8 cellular contexts compared by ENCODE assay signal in genomic region chr11:3947084-3947483, GRCh38.
DNase-seq lines count a peak whose midpoint lies in the region; ATAC-seq and TF ChIP-seq lines count a peak whose summit lies in the region.

No MANE protein-coding gene starts in this region.

- H3K4me3 ChIP-seq in duodenal mucosa (ENCODE audit: low read depth in 1 of 2, low read length in 2 of 2) (no peak overlapping the region), endodermal cell (ENCODE audit: low read length) (no peak overlapping the region)

- TF ChIP-seq CTCF in endodermal cell (conservative IDR thresholded peaks at IDR 0.05), result no peak

- H3K36me3 ChIP-seq in duodenal mucosa (ENCODE audit: control insufficient read depth in 1 of 2, insufficient read depth in 2 of 2, low read length in 2 of 2) (no peaks in the 10 kb centered on the region), endodermal cell (ENCODE audit: control insufficient read depth, insufficient read depth, low read length) (no peaks in the 10 kb centered on the region)

- H3K27me3 ChIP-seq in duodenal mucosa (ENCODE audit: control insufficient read depth in 1 of 2, insufficient read depth in 2 of 2, low read length in 2 of 2), result no peaks in the 10 kb centered on the region
- no peaks in the 10 kb centered on the region for H3K27me3 ChIP-seq in endodermal cell (ENCODE audit: control insufficient read depth, insufficient read depth, low read length, poor library complexity, severe bottlenecking)

- DNase-seq in NK-92 treated with Interleukin-12 subunit alpha and Interleukin-12 subunit beta, amount 100 ng/mL, for 24 hours (lab: John Stamatoyannopoulos, UW), result peak; percentile 51
- DNase-seq in NK-92 (lab: John Stamatoyannopoulos, UW; ENCODE audit: unreplicated experiment), result no peak
- peak; percentile 14 to 81 (median 53) for DNase-seq in T-cell
- DNase-seq in pulmonary artery endothelial cell (ENCODE audit: low read depth, low spot score), result peak; percentile 48
- no peak for DNase-seq in DMS53 treated with DMSO at 0.1 percent for 48 hours (lab: John Stamatoyannopoulos, UW; ENCODE audit: unreplicated experiment)
- no peak for DNase-seq in endodermal cell

- H3K4me3 Mint-ChIP-seq in T-cell (peak overlapping the region; percentile 71 to 74 (median 73)), endodermal cell (no peak overlapping the region)

- no peaks in the 10 kb centered on the region for H3K27me3 Mint-ChIP-seq in T-cell
- no peaks in the 10 kb centered on the region for H3K27me3 Mint-ChIP-seq in endodermal cell (ENCODE audit: insufficient read depth)

- peaks cover 94 to 97% (median 96%) of the 10 kb centered on the region in 3 donors for H3K4me1 Mint-ChIP-seq in T-cell
- peaks cover 19% of the 10 kb centered on the region for H3K4me1 Mint-ChIP-seq in endodermal cell

- H3K27ac ChIP-seq in duodenal mucosa (ENCODE audit: low read depth, low read length) (peak overlapping the region; percentile 7), endodermal cell (ENCODE audit: low read depth, low read length) (no peak overlapping the region)

- H3K36me3 Mint-ChIP-seq in T-cell, result peaks cover 41% of the 10 kb centered on the region
- no peaks in the 10 kb centered on the region for H3K36me3 Mint-ChIP-seq in endodermal cell (ENCODE audit: low read depth)

- CTCF ChIA-PET in T-cell (lab: Charles Lee), result interaction anchor here in 1 of 2 donors (0.7 to 2.0 kb wide), 3 partner anchors 76 to 126 kb away, joined by 3 to 8 read pairs (median 3); partner anchors contain the start of gene RHOG

- H3K4me1 ChIP-seq in duodenal mucosa (ENCODE audit: control insufficient read depth in 1 of 2, insufficient read depth in 2 of 2, low read length in 2 of 2) (peaks cover 32 to 38% of the 10 kb centered on the region in 2 donors), endodermal cell (ENCODE audit: control insufficient read depth, insufficient read depth, low read length) (peaks cover 11% of the 10 kb centered on the region)

- POLR2A ChIA-PET in T-cell (lab: Charles Lee), result interaction anchor here (0.6 kb wide), 2 partner anchors 30 to 32 kb away, joined by 4 to 5 read pairs; no protein-coding TSS in a partner anchor

- peak; percentile 75 for ATAC-seq in HG02938 (IDR thresholded peaks at IDR 0.05; ENCODE audit: unreplicated experiment)
- peak; percentile 84 to 91 (median 88) for ATAC-seq in T-cell (replicated peaks in 1 of 4)

- H3K9me3 ChIP-seq in duodenal mucosa (ENCODE audit: control insufficient read depth in 1 of 2, low read length in 2 of 2), result no peaks in the 10 kb centered on the region
- H3K9me3 ChIP-seq in endodermal cell (ENCODE audit: control insufficient read depth, low read length), result no peaks in the 10 kb centered on the region

- peak overlapping the region; percentile 98 for H3K27ac Mint-ChIP-seq in T-cell
- no peak overlapping the region for H3K27ac Mint-ChIP-seq in endodermal cell

- H3K9me3 Mint-ChIP-seq in T-cell, result no peaks in the 10 kb centered on the region
- no peaks in the 10 kb centered on the region for H3K9me3 Mint-ChIP-seq in endodermal cell

- WGBS in endodermal cell (ENCODE audit: insufficient coverage in 1 of 2, insufficient read length in 1 of 2), 2 experiments, result no CpG with 5 or more reads among the region's 1 CpG

- no peak overlapping the region for H3K9ac ChIP-seq in duodenal mucosa (ENCODE audit: low read depth in 1 of 2, low read length in 2 of 2)
- H3K9ac ChIP-seq in endodermal cell (ENCODE audit: extremely low read depth, low read length, poor library complexity, severe bottlenecking), result no peak overlapping the region

Comparison
In these comparisons a context has a peak if more than half of its experiments do, and no peak if none do; other contexts are left out.
1. DNase-seq: peak in NK-92 treated with Interleukin-12 subunit alpha and Interleukin-12 subunit beta, amount 100 ng/mL, for 24 hours (single experiment), T-cell (34 of 34) and pulmonary artery endothelial cell (single experiment); none in NK-92 (single experiment), DMS53 treated with DMSO at 0.1 percent for 48 hours (single experiment) and endodermal cell (single experiment).